24 cellular contexts compared by ENCODE assay signal in genomic region chr12:71069317-71069716, GRCh38.
"Had no signal": no experiment of that assay in that cellular context is flagged by ENCODE, and none has a peak within 500 bp of the region (broad histone marks: within the 10 kb centered on the region; RNA-seq: fewer than 3 reads in every experiment).

No MANE protein-coding gene starts in this region.

- H3K4me2 ChIP-seq: neural progenitor cell had no signal

- H2AFZ ChIP-seq: neural progenitor cell had no signal

- H3K27ac ChIP-seq: colonic mucosa, esophagus squamous epithelium, neural progenitor cell, prostate gland, sigmoid colon, transverse colon, upper lobe of right lung, uterus had no signal

- DNase-seq: central memory CD4-positive, alpha-beta T cell; colonic mucosa; effector memory CD4-positive, alpha-beta T cell; erythroblast; esophagus squamous epithelium; hypothalamus; immature natural killer cell; islet precursor cell; kidney glomerular epithelial cell; left colon; mesenchymal stem cell; mucosa of descending colon; naive B cell; right cardiac atrium; sigmoid colon; stimulated activated CD4-positive, alpha-beta T cell treated with anti-CD3 and anti-CD28 coated beads, Interleukin-2, amount 100 ng/mL, for 24 hours; stimulated activated CD4-positive, alpha-beta T cell treated with anti-CD3 and anti-CD28 coated beads, Interleukin-4, amount 100 ng/mL, for 24 hours; transverse colon; upper lobe of right lung; uterus had no signal

- H3K9me3 ChIP-seq: colonic mucosa, esophagus squamous epithelium, mucosa of descending colon, prostate gland, sigmoid colon, transverse colon, upper lobe of right lung, uterus had no signal

- H3K36me3 ChIP-seq: colonic mucosa, esophagus squamous epithelium, neural progenitor cell, prostate gland, sigmoid colon, transverse colon, upper lobe of right lung, uterus had no signal

- H3K4me1 ChIP-seq: colonic mucosa, esophagus squamous epithelium, neural progenitor cell, prostate gland, sigmoid colon, transverse colon, upper lobe of right lung, uterus had no signal

- H3K27me3 ChIP-seq: colonic mucosa, esophagus squamous epithelium, neural progenitor cell, sigmoid colon, transverse colon, upper lobe of right lung, uterus had no signal

- ATAC-seq: left colon; mucosa of descending colon; natural killer cell treated with Interleukin-12 subunit alpha and Interleukin-12 subunit beta and Interleukin-15 and Interleukin-18, amount 100 ng/mL, for 72 hours; stimulated activated memory B cell treated with anti-CD40 and anti-IgM and Interleukin-4, amounts not matched to agents 10 μg/mL and 1 μg/mL and 100 μg/mL, for 72 hours; upper lobe of right lung had no signal

- H3K4me3 ChIP-seq: colonic mucosa, esophagus squamous epithelium, mucosa of descending colon, neural progenitor cell, prostate gland, sigmoid colon, transverse colon, upper lobe of right lung, uterus had no signal
